ENCODE assay signal across 3 cellular contexts in genomic region chr21:34881894-34882371, GRCh38.
TF ChIP-seq lines count a peak whose summit lies in the region.

No MANE protein-coding gene starts in this region.

TF ChIP-seq in IMR-90, 13 proteins besides CTCF, POLR2A, EP300 and RAD21:
- TF ChIP-seq RCOR1 (IDR thresholded peaks at IDR 0.05; ENCODE audit: insufficient replicate concordance, low read length), result no peak
- TF ChIP-seq FOS (IDR thresholded peaks at IDR 0.05; ENCODE audit: low read depth, low read length), result peak; percentile 71; the same call in 1 of the 2 replicates
- no peak for TF ChIP-seq SMC3 (IDR thresholded peaks at IDR 0.05; ENCODE audit: low read depth, low read length)
- peak; percentile 33; the same call in 1 of the 2 replicates for TF ChIP-seq MAFK (IDR thresholded peaks at IDR 0.05; ENCODE audit: low read depth, low read length)
- no peak for TF ChIP-seq USF2 (IDR thresholded peaks at IDR 0.05; ENCODE audit: low read depth, low read length)
- no peak for TF ChIP-seq RFX5 (IDR thresholded peaks at IDR 0.05; ENCODE audit: low read depth, low read length)
- peak; percentile 79 for TF ChIP-seq CEBPB (IDR thresholded peaks at IDR 0.05; ENCODE audit: low read depth, low read length)

TF ChIP-seq in GM12878, 131 proteins besides CTCF, POLR2A, EP300 and RAD21:
- TF ChIP-seq PBX3 (IDR thresholded peaks at IDR 0.05; ENCODE audit: insufficient replicate concordance, low read depth, low read length), result no peak

TF ChIP-seq in HEK293T, 16 proteins besides CTCF, POLR2A, EP300 and RAD21:
- TF ChIP-seq HDGF (IDR thresholded peaks at IDR 0.05; ENCODE audit: borderline replicate concordance) (no peak), ARNT (IDR thresholded peaks at IDR 0.05) (no peak), SP1 (IDR thresholded peaks at IDR 0.05) (no peak), LEF1 (IDR thresholded peaks at IDR 0.05; ENCODE audit: borderline replicate concordance) (no peak), CTBP1 (IDR thresholded peaks at IDR 0.05; ENCODE audit: borderline replicate concordance) (no peak), TARDBP (IDR thresholded peaks at IDR 0.05) (no peak), ZNF384 (IDR thresholded peaks at IDR 0.05) (no peak), ELF4 (IDR thresholded peaks at IDR 0.05) (no peak)
TF ChIP-seq in HEK293T: peak in this region for 0.
